In the genomic region with DNA sequence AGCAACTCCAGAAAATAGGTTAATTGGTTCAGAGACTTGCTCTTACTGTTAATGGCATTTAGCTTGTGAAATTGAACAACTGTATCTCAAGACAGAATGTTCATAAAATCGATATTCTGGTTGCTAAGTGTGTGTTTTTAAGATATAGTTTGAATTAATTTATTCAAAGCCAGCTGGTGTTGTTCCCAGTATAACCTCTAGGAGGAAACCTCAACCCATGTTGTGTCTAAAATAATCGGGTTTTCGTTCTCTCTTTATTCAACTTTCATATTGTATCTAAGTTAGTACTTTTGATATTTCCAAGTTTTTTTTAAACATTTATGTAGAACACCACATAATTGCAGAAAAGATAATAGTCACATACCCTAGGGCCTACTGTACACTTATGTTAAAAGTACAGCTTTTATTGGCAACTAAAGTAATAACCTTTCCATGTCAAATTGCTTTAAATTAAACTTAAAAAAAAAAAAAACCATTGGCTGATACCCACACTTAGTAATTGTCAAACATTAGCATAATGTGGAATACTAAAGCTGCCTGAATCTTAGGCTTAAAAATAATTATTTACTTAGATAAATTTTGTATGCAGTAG, we compare ENCODE assay signal across 8 cellular contexts.
DNase-seq lines count a peak whose midpoint lies in the region; ATAC-seq, FAIRE-seq and TF ChIP-seq lines count a peak whose summit lies in the region.

No MANE protein-coding gene starts in this region.

- H3K4me1 ChIP-seq in adrenal gland (replicated peaks in 1 of 2) (no peaks in the 10 kb centered on the region), HepG2 (ENCODE audit: insufficient read depth, low read length) (no peaks in the 10 kb centered on the region)

- TF ChIP-seq EP300 in HepG2 (IDR thresholded peaks at IDR 0.05; ENCODE audit: low read depth in 2 of 2, low read length in 2 of 2) (no peak), HepG2 (CRISPR knock-in tag; IDR thresholded peaks at IDR 0.05; ENCODE audit: borderline replicate concordance) (no peak)

- H3K9me3 ChIP-seq in adrenal gland (replicated peaks in 1 of 3) (no peaks in the 10 kb centered on the region), HepG2 (ENCODE audit: low read length) (no peaks in the 10 kb centered on the region)

- no peak overlapping the region for H3K9ac ChIP-seq in HepG2 (ENCODE audit: insufficient read depth, low read depth, low read length)

- FAIRE-seq in HepG2 (lab: Jason Lieb, UNC) = peak; percentile 71

- H3K4me1 Mint-ChIP-seq in effector memory CD8-positive, alpha-beta T cell (ENCODE audit: low read depth in 2 of 2) = no peaks in the 10 kb centered on the region

- no peak for TF ChIP-seq POLR2A in adrenal gland (IDR thresholded peaks at IDR 0.05)
- TF ChIP-seq POLR2A in HepG2 (IDR thresholded peaks at IDR 0.05; ENCODE audit: insufficient read depth in 1 of 2, low read depth in 2 of 2, low read length in 2 of 2) = no peak

- ATAC-seq in HG03064 (IDR thresholded peaks at IDR 0.05; ENCODE audit: low read depth, unreplicated experiment) (peak; percentile 59), HepG2 (no peak), GM21447 (IDR thresholded peaks at IDR 0.05; ENCODE audit: unreplicated experiment) (no peak), HG03097 (IDR thresholded peaks at IDR 0.05; ENCODE audit: low FRiP score, unreplicated experiment) (no peak)
- no peak for ATAC-seq in effector memory CD8-positive, alpha-beta T cell (replicated peaks)

- H3K36me3 ChIP-seq in adrenal gland (replicated peaks in 1 of 2) (no peaks in the 10 kb centered on the region), HepG2 (replicated peaks in 1 of 2; ENCODE audit: control insufficient read depth in 1 of 2, insufficient read depth in 2 of 2, low read length in 2 of 2) (no peaks in the 10 kb centered on the region)

- H3K79me2 ChIP-seq in HepG2 (ENCODE audit: insufficient read depth, low read length) = no peaks in the 10 kb centered on the region

- intact Hi-C loops in adrenal gland (cut with DNase I) = no loop called here
- intact Hi-C loops in HepG2 (cut with micrococcal nuclease; ENCODE audit: unreplicated experiment) = loop anchor here (1.0 kb wide), 1 partner anchor 269 kb away; no protein-coding TSS in a partner anchor

- H3K36me3 Mint-ChIP-seq in effector memory CD8-positive, alpha-beta T cell (ENCODE audit: insufficient read depth) = no peaks in the 10 kb centered on the region

- H3K4me2 ChIP-seq in HepG2 (ENCODE audit: low read depth, low read length) = no peak overlapping the region

- no peaks in the 10 kb centered on the region for H4K20me1 ChIP-seq in HepG2 (ENCODE audit: insufficient read depth, low read length)

- no peak overlapping the region for H3K4me3 Mint-ChIP-seq in effector memory CD8-positive, alpha-beta T cell

- WGBS in adrenal gland, 4 donors = 10 to 18% (median 11%) methylated on average over 3 of the region's 3 CpGs
- under 1% methylated on average over 3 of the region's 3 CpGs for WGBS in HepG2 (ENCODE audit: low lambda C conversion rate)

- H3K27ac Mint-ChIP-seq in effector memory CD8-positive, alpha-beta T cell = no peak overlapping the region

- CTCF ChIA-PET in HepG2 (lab: Yijun Ruan, JAX; ENCODE audit: low intra/inter-chr PET ratio, low total read pairs) = interaction anchor here (1.2 kb wide), 1 partner anchor 269 kb away, joined by 5 read pairs; no protein-coding TSS in a partner anchor

- no peak overlapping the region for H2AFZ ChIP-seq in HepG2 (ENCODE audit: low read length)

- H3K27me3 Mint-ChIP-seq in effector memory CD8-positive, alpha-beta T cell = no peaks in the 10 kb centered on the region

- no peak overlapping the region for H3K27ac ChIP-seq in adrenal gland
- no peak overlapping the region for H3K27ac ChIP-seq in HepG2 (ENCODE audit: extremely low read length, insufficient read depth, low read length)

- H3K4me3 ChIP-seq in adrenal gland (no peak overlapping the region), HepG2 (replicated peaks in 1 of 3; ENCODE audit: insufficient read depth in 1 of 3, low read depth in 2 of 3, low read length in 3 of 3) (no peak overlapping the region)

- no peak for TF ChIP-seq RAD21 in HepG2 (CRISPR knock-in tag; IDR thresholded peaks at IDR 0.05)

- POLR2A ChIA-PET in HepG2 (lab: Yijun Ruan, JAX) = no interaction called here

- BruUV-seq in HepG2 (replicated peaks; lab: Mats Ljungman, UMichigan) = no TSS peak

- H3K27me3 ChIP-seq in adrenal gland (no peaks in the 10 kb centered on the region), HepG2 (ENCODE audit: control insufficient read depth in 1 of 2, insufficient read depth in 2 of 2, low read length in 2 of 2) (no peaks in the 10 kb centered on the region)

- H3K9me3 Mint-ChIP-seq in effector memory CD8-positive, alpha-beta T cell = no peaks in the 10 kb centered on the region

- in situ Hi-C loops in HepG2 (cut with HindIII; ENCODE audit: extremely low pct_ligation_motif_present, low pct_unique_long_range_greater_than_20kb) = no loop called here

- TF ChIP-seq CTCF in adrenal gland (IDR thresholded peaks at IDR 0.05) (peak; percentile 38 to 73 (median 50)), HepG2 (CRISPR knock-in tag; IDR thresholded peaks at IDR 0.05) (no peak)

- peak; percentile 5 for DNase-seq in EL
- no peak for DNase-seq in adrenal gland
- no peak for DNase-seq in HepG2 (ENCODE audit: low spot score)
- no peak for DNase-seq in effector memory CD8-positive, alpha-beta T cell
- no peak for DNase-seq in NCI-H69 (lab: John Stamatoyannopoulos, UW)

TF ChIP-seq in HepG2, 621 proteins besides CTCF, POLR2A, EP300 and RAD21:
- TF ChIP-seq STAG1 (CRISPR knock-in tag; IDR thresholded peaks at IDR 0.05) (peak; percentile 42), SIN3A (IDR thresholded peaks at IDR 0.05; ENCODE audit: borderline replicate concordance, low read depth, low read length) (no peak)
